Comparison of ENCODE assay signal across 8 cellular contexts in the genomic region with DNA sequence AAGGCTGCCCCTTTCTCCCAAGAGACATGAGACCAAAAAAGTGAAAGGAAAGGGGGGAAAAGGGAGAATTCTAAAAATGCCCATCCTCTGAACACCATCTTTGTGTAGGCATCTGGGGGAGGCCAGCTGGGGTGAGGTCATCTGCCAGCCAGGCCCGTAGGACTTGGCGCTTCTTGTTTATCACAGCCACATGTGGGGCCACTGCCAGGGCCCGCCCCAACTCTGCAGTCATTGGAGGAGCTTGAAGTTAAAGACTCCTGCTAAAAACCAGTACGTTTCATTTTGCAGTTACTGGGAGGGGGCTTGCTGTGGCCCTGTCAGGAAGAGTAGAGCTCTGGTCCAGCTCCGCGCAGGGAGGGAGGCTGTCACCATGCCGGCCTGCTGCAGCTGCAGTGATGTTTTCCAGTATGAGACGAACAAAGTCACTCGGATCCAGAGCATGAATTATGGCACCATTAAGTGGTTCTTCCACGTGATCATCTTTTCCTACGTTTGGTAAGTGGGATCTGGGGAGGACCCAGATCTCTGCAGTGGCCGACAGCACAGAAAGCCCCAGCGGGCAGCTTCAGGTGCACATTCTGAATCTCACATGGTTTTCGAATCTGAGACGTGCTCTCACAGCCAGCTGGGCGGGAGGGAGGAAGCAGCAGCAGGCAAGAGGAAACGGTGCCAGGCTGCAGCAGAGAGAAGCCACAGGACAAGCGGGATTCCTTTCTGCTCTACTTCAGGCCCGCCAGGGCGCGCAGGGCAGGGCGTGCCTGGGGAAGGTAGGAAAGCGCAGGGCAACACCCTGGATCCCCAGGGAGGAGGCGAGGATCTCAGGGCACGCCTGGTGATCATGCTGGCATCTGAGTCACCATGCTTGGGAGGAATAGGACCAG. TPM values are rescaled to one million over a fixed set of nuclear protein-coding genes. Genes with fewer than 3 reads are reported as not detected.
DNase-seq lines count a peak whose midpoint lies in the region; TF ChIP-seq lines count a peak whose summit lies in the region.

A gene (plus strand): TSS at position 276 of the 881 bp plus-strand sequence. CDS start 95 bp downstream, at position 371.

- DNase-seq in activated gamma-delta T cell treated with Interleukin-2 at 50 U/mL for 16 hours, result peak; percentile 42
- DNase-seq in activated gamma-delta T cell (lab: John Stamatoyannopoulos, UW), result no peak
- DNase-seq in NB4 (ENCODE audit: low read depth), result peak; percentile 76
- DNase-seq in MCF 10A (ENCODE audit: unreplicated experiment), result peak; percentile 89
- DNase-seq in iPS DF 6.9 (ENCODE audit: low read depth, low spot score), result no peak
- DNase-seq in retinal pigment epithelial cell (ENCODE audit: low read depth), result no peak
- no peak for DNase-seq in dedifferentiated amniotic fluid mesenchymal stem cell (ENCODE audit: extremely low spot score)

- no peaks in the 10 kb centered on the region for H3K36me3 Mint-ChIP-seq in MCF 10A (ENCODE audit: insufficient read depth, unreplicated experiment)

- no TSS peak for BruUV-seq in MCF 10A (replicated peaks; lab: Mats Ljungman, UMichigan)

- H3K27me3 ChIP-seq in iPS DF 6.9 (ENCODE audit: control insufficient read depth, insufficient read depth, low read length), result no peaks in the 10 kb centered on the region

- no CpG with 5 or more reads among the region's 25 CpGs for WGBS in iPS DF 6.9 (ENCODE audit: insufficient coverage, insufficient read length)

- peaks cover 7% of the 10 kb centered on the region for H3K9me3 Mint-ChIP-seq in MCF 10A (ENCODE audit: unreplicated experiment)

- TF ChIP-seq POLR2A in NB4 (IDR thresholded peaks at IDR 0.05; ENCODE audit: extremely low read depth, insufficient read length), result no peak

- no peaks in the 10 kb centered on the region for H3K9me3 ChIP-seq in iPS DF 6.9 (ENCODE audit: control insufficient read depth, insufficient read depth, low read length)

- peaks cover 15% of the 10 kb centered on the region for H3K27me3 Mint-ChIP-seq in MCF 10A (ENCODE audit: insufficient read depth, unreplicated experiment)

- H3K4me1 ChIP-seq in iPS DF 6.9 (ENCODE audit: control insufficient read depth, insufficient read depth, low read length), result no peaks in the 10 kb centered on the region

- H3K27ac ChIP-seq in iPS DF 6.9 (ENCODE audit: low read length), result no peak within 1 kb of the TSS

- no peak for TF ChIP-seq CTCF in NB4 (IDR thresholded peaks at IDR 0.05; ENCODE audit: low read depth, low read length)
- TF ChIP-seq CTCF in MCF 10A (IDR thresholded peaks at IDR 0.05; ENCODE audit: unreplicated experiment), result peak; percentile 12
- no peak for TF ChIP-seq CTCF in retinal pigment epithelial cell (conservative IDR thresholded peaks at IDR 0.05; ENCODE audit: low read depth, low read length)

- H3K27ac Mint-ChIP-seq in MCF 10A (ENCODE audit: low read depth, unreplicated experiment), result peak within 1 kb of the TSS; percentile 70

- H3K4me1 Mint-ChIP-seq in MCF 10A (ENCODE audit: insufficient read depth, unreplicated experiment), result peaks cover 31% of the 10 kb centered on the region

- peak within 1 kb of the TSS; percentile 26 for H3K4me3 ChIP-seq in NB4 (ENCODE audit: low read depth, low read length)
- H3K4me3 ChIP-seq in iPS DF 6.9 (ENCODE audit: low read length), result peak within 1 kb of the TSS; percentile 15; the same call in 1 of the 2 replicates
- peak within 1 kb of the TSS; percentile 46 for H3K4me3 ChIP-seq in retinal pigment epithelial cell (ENCODE audit: low read length)

- intact Hi-C loops in T-helper 2 cell treated with Interferon-gamma antibody and Interleukin-4, amounts not matched to agents 100 ng/mL and 5 ng/mL, for 36 hours (cut with micrococcal nuclease), result no loop called here
- intact Hi-C loops in MCF 10A (cut with micrococcal nuclease), result loop anchor here (2.0 kb wide), 1 partner anchor 52 kb away; no protein-coding TSS in a partner anchor

- CTCF ChIA-PET in MCF 10A (lab: Yijun Ruan, JAX), result interaction anchor here (0.5 to 2.1 kb wide), 6 partner anchors 18 to 395 kb away, joined by 3 to 6 read pairs (median 3); no protein-coding TSS in a partner anchor

- peak within 1 kb of the TSS; percentile 63 for H3K4me3 Mint-ChIP-seq in MCF 10A (ENCODE audit: unreplicated experiment)

- POLR2A ChIA-PET in MCF 10A (lab: Yijun Ruan, JAX), result interaction anchor here (0.5 to 1.6 kb wide), 7 partner anchors 9 to 243 kb away, joined by 3 to 9 read pairs (median 4); no protein-coding TSS in a partner anchor

- no peaks in the 10 kb centered on the region for H3K36me3 ChIP-seq in iPS DF 6.9 (ENCODE audit: control insufficient read depth, insufficient read depth, low read length)

RNA-seq across cellular contexts. Expression of the gene that starts here (rescaled TPM):
- 15.1 and 15.8 TPM in 2 replicates for total RNA-seq in T-helper 2 cell treated with Interferon-gamma antibody and Interleukin-4, amounts not matched to agents 100 ng/mL and 5 ng/mL, for 36 hours
- total RNA-seq in MCF 10A (2022), result 0.68 and 1.3 TPM in 2 replicates

Comparison
In these comparisons a context has a peak if more than half of its experiments do, and no peak if none do; other contexts are left out.
1. DNase-seq: peak in activated gamma-delta T cell treated with Interleukin-2 at 50 U/mL for 16 hours (single experiment), NB4 (single experiment) and MCF 10A (single experiment); none in activated gamma-delta T cell (single experiment), iPS DF 6.9 (single experiment), retinal pigment epithelial cell (single experiment) and dedifferentiated amniotic fluid mesenchymal stem cell (single experiment).
2. Peak in every context shown above with its lines, with median percentiles within 50 percentile points of each other: H3K4me3 ChIP-seq.